Comparison of ENCODE assay signal across 19 cellular contexts in genomic region chr16:56145369-56145768, GRCh38. TPM values are rescaled to one million over a fixed set of nuclear protein-coding genes. Genes with fewer than 3 reads are reported as not detected.
DNase-seq lines count a peak whose midpoint lies in the region; ATAC-seq and TF ChIP-seq lines count a peak whose summit lies in the region.
"Had no signal": no experiment of that assay in that cellular context is flagged by ENCODE, and none has a peak within 500 bp of the region (broad histone marks: within the 10 kb centered on the region; RNA-seq: fewer than 3 reads in every experiment).

No MANE protein-coding gene starts in this region.

- H3K9me3 ChIP-seq in iPS DF 6.9 (ENCODE audit: control insufficient read depth, insufficient read depth, low read length): no peaks in the 10 kb centered on the region
- H3K9me3 ChIP-seq: SJCRH30 had no signal

- H3K27me3 Mint-ChIP-seq in GM23338 (ENCODE audit: insufficient read depth, low read depth, poor library complexity): no peaks in the 10 kb centered on the region
- peaks cover 10% of the 10 kb centered on the region for H3K27me3 Mint-ChIP-seq in activated T-cell treated with anti-CD3 and anti-CD28 coated beads, Interleukin-2, amount 50 U/mL, for 4 hours (ENCODE audit: low read depth)

- peak overlapping the region; percentile 67; the same call in 1 of the 2 replicates for H2AFZ ChIP-seq in GM23338
- H2AFZ ChIP-seq: GM23248 had no signal

- H3K27me3 ChIP-seq in GM23338 (ENCODE audit: insufficient read depth) (no peaks in the 10 kb centered on the region), iPS DF 6.9 (ENCODE audit: control insufficient read depth, insufficient read depth, low read length) (no peaks in the 10 kb centered on the region)
- H3K27me3 ChIP-seq: SJCRH30 had no signal

- no peak for TF ChIP-seq POLR2A in lower leg skin (IDR thresholded peaks at IDR 0.05)

- TF ChIP-seq CTCF in GM23338 (conservative IDR thresholded peaks at IDR 0.05; ENCODE audit: low read depth in 2 of 2): no peak
- TF ChIP-seq CTCF in lower leg skin (IDR thresholded peaks at IDR 0.05): no peak

- no peak overlapping the region for H3K4me3 ChIP-seq in GM23338
- H3K4me3 ChIP-seq in iPS DF 6.9 (ENCODE audit: low read length): no peak overlapping the region
- no peak overlapping the region for H3K4me3 ChIP-seq in lower leg skin (ENCODE audit: low read depth, poor library complexity, severe bottlenecking)
- H3K4me3 ChIP-seq: GM12878, GM23248, SJCRH30 had no signal

- no CpG with 5 or more reads among the region's 2 CpGs for WGBS in iPS DF 6.9 (ENCODE audit: insufficient coverage, insufficient read length)
- 75 to 83% methylated on average over 2 of the region's 2 CpGs for WGBS in lower leg skin, 2 donors

- no peak overlapping the region for H3K4me3 Mint-ChIP-seq in GM23338
- no peak overlapping the region for H3K4me3 Mint-ChIP-seq in activated T-cell treated with anti-CD3 and anti-CD28 coated beads, Interleukin-2, amount 50 U/mL, for 4 hours
- H3K4me3 Mint-ChIP-seq: CD4-positive, CD25-positive, alpha-beta regulatory T cell; T-cell had no signal

- no peak overlapping the region for H3K4me2 ChIP-seq in GM23338
- H3K4me2 ChIP-seq: KMS-11 had no signal

- DNase-seq in ELF-1 (ENCODE audit: low read depth, low spot score) (peak; percentile 24), GM23338 (ENCODE audit: low spot score) (peak; percentile 33), NCI-H69 (lab: John Stamatoyannopoulos, UW) (peak; percentile 72), iPS DF 6.9 (ENCODE audit: low read depth, low spot score) (peak; percentile 2), lower leg skin (ENCODE audit: low spot score in 2 of 2) (no peak)
- no peak for DNase-seq in activated T-cell treated with anti-CD3 and anti-CD28 coated beads, Interleukin-2, amount 50 U/mL, for 4 hours
- DNase-seq: CD4-positive, CD25-positive, alpha-beta regulatory T cell; DMS79 treated with DMSO at 0.1 percent for 48 hours; GM23248; IMR-90; NCI-H2029 treated with DMSO at 0.1 percent for 48 hours; NCI-H446; NCI-H774; OCI-M1; SJCRH30; T-cell had no signal

- intact Hi-C loops in lower leg skin (cut with DNase I; ENCODE audit: low total_unique reads): no loop called here

- H3K36me3 Mint-ChIP-seq in GM23338 (ENCODE audit: low read depth): no peaks in the 10 kb centered on the region
- no peaks in the 10 kb centered on the region for H3K36me3 Mint-ChIP-seq in activated T-cell treated with anti-CD3 and anti-CD28 coated beads, Interleukin-2, amount 50 U/mL, for 4 hours (ENCODE audit: insufficient read depth)
- H3K36me3 Mint-ChIP-seq: CD4-positive, CD25-positive, alpha-beta regulatory T cell; T-cell had no signal

- H3K4me1 ChIP-seq in GM23338 (ENCODE audit: insufficient read depth): no peaks in the 10 kb centered on the region
- no peaks in the 10 kb centered on the region for H3K4me1 ChIP-seq in iPS DF 6.9 (ENCODE audit: control insufficient read depth, insufficient read depth, low read length)
- H3K4me1 ChIP-seq: SJCRH30 had no signal

- no peaks in the 10 kb centered on the region for H3K36me3 ChIP-seq in GM23338 (ENCODE audit: insufficient read depth)
- no peaks in the 10 kb centered on the region for H3K36me3 ChIP-seq in iPS DF 6.9 (ENCODE audit: control insufficient read depth, insufficient read depth, low read length)
- H3K36me3 ChIP-seq: SJCRH30 had no signal

- H3F3A ChIP-seq in GM23338 (replicated peaks; ENCODE audit: low read depth): no peaks in the 10 kb centered on the region

- no peaks in the 10 kb centered on the region for H4K20me1 ChIP-seq in GM23338 (replicated peaks; ENCODE audit: insufficient read depth)

- no peaks in the 10 kb centered on the region for H3K79me2 ChIP-seq in GM23338 (replicated peaks; ENCODE audit: insufficient read depth)

- H3K27ac ChIP-seq in GM23338 (ENCODE audit: low read depth) (no peak overlapping the region), iPS DF 6.9 (ENCODE audit: low read length) (no peak overlapping the region)
- H3K27ac ChIP-seq: GM23248, KMS-11, SJCRH30 had no signal

- H3K27ac Mint-ChIP-seq in GM23338: peak overlapping the region; percentile 67; the same call in 1 of the 2 replicates
- H3K27ac Mint-ChIP-seq: CD4-positive, CD25-positive, alpha-beta regulatory T cell; T-cell had no signal

- no peaks in the 10 kb centered on the region for H3K9me2 ChIP-seq in GM23338 (ENCODE audit: insufficient read depth)

- H3K9me3 Mint-ChIP-seq in GM23338: no peaks in the 10 kb centered on the region; the same call in 2 of the 3 replicates
- no peaks in the 10 kb centered on the region for H3K9me3 Mint-ChIP-seq in activated T-cell treated with anti-CD3 and anti-CD28 coated beads, Interleukin-2, amount 50 U/mL, for 4 hours
- H3K9me3 Mint-ChIP-seq: T-cell had no signal

- H3K4me1 Mint-ChIP-seq in GM23338: peaks cover 12% of the 10 kb centered on the region; the same call in 2 of the 3 replicates
- no peaks in the 10 kb centered on the region for H3K4me1 Mint-ChIP-seq in activated T-cell treated with anti-CD3 and anti-CD28 coated beads, Interleukin-2, amount 50 U/mL, for 4 hours (ENCODE audit: low read depth)
- H3K4me1 Mint-ChIP-seq: CD4-positive, CD25-positive, alpha-beta regulatory T cell; T-cell had no signal

- peak; percentile 64 for ATAC-seq in GM23338
- ATAC-seq in activated T-cell treated with anti-CD3 and anti-CD28 coated beads, Interleukin-2, amount 50 U/mL, for 4 hours: no peak
- ATAC-seq in HG03342 (IDR thresholded peaks at IDR 0.05; ENCODE audit: unreplicated experiment): no peak
- ATAC-seq: GM12878, T-cell had no signal

TF ChIP-seq in GM23338, 12 proteins besides CTCF, POLR2A, EP300 and RAD21 (continues in another document):
- no peak for TF ChIP-seq EZH2phosphoT487 (IDR thresholded peaks at IDR 0.05; ENCODE audit: unreplicated experiment)
- TF ChIP-seq CREB1 (CRISPR knock-in tag; IDR thresholded peaks at IDR 0.05; ENCODE audit: low read depth): no peak
- TF ChIP-seq ZNF114 (CRISPR knock-in tag; IDR thresholded peaks at IDR 0.05): no peak
- TF ChIP-seq STAT1 (IDR thresholded peaks at IDR 0.05; ENCODE audit: unreplicated experiment): no peak
- no peak for TF ChIP-seq ZNF331 (CRISPR knock-in tag; IDR thresholded peaks at IDR 0.05; ENCODE audit: low read depth)
- no peak for TF ChIP-seq ETS1 (IDR thresholded peaks at IDR 0.05)
- TF ChIP-seq NANOG (IDR thresholded peaks at IDR 0.05; ENCODE audit: borderline replicate concordance): no peak

RNA-seq across cellular contexts. Expression of gene GNAO1, which starts 45.9 kb away (rescaled TPM):
- 20.0 and 24.8 TPM in 2 replicates for total RNA-seq in GM23338 (2014; rRNA removed; shearing (Covaris generic))
- polyA plus RNA-seq in GM23338 (2016; fragmentation: Nextera tagmentation; extraction: Ambion mirVana): 6.5 and 7.5 TPM in 2 replicates
- total RNA-seq in activated T-cell treated with anti-CD3 and anti-CD28 coated beads, Interleukin-2, amount 50 U/mL, for 4 hours: 1 to 10 TPM; 1.3 to 2.5 (median 2.1) TPM
- total RNA-seq in lower leg skin: 1 to 10 TPM in 3 of 4 donors, under 1 TPM in 1; 0.67 to 4.0 (median 2.2) TPM
- polyA plus RNA-seq: CD4-positive, CD25-positive, alpha-beta regulatory T cell had no signal

Comparison
In these comparisons a context has a peak if more than half of its experiments do, and no peak if none do; other contexts are left out.
1. DNase-seq: peak in ELF-1 (single experiment), GM23338 (single experiment), NCI-H69 (single experiment) and iPS DF 6.9 (single experiment); none in activated T-cell treated with anti-CD3 and anti-CD28 coated beads, Interleukin-2, amount 50 U/mL, for 4 hours (single experiment) and lower leg skin (0 of 2).